25 cellular contexts compared by ENCODE assay signal in genomic region chr2:133822901-133823550, GRCh38.
A peak's percentile ranks its signal among the peaks of the same experiment; 100 is the strongest.
DNase-seq lines count a peak whose midpoint lies in the region; ATAC-seq, FAIRE-seq and TF ChIP-seq lines count a peak whose summit lies in the region.
"Had no signal": no experiment of that assay in that cellular context is flagged by ENCODE, and none has a peak within 500 bp of the region (broad histone marks: within the 10 kb centered on the region; RNA-seq: fewer than 3 reads in every experiment).

No MANE protein-coding gene starts in this region.

- H3K27ac ChIP-seq in endothelial cell of umbilical vein (ENCODE audit: insufficient read depth, low read depth, low read length) = no peak overlapping the region
- H3K27ac ChIP-seq: 22Rv1, BLaER1, C4-2B, GM23248 had no signal

- no peaks in the 10 kb centered on the region for H3K9me3 Mint-ChIP-seq in progenitor cell of endocrine pancreas (ENCODE audit: low read depth)
- H3K9me3 Mint-ChIP-seq: CD8-positive, alpha-beta T cell had no signal

- H3K9me3 ChIP-seq in endothelial cell of umbilical vein (replicated peaks; ENCODE audit: control insufficient read depth, insufficient read depth, low read length) = no peaks in the 10 kb centered on the region
- H3K9me3 ChIP-seq: BLaER1, Caco-2 had no signal

- intact Hi-C loops in left cardiac atrium (cut with DNase I) (no loop called here), Right ventricle myocardium inferior (cut with DNase I) (no loop called here), endothelial cell of umbilical vein (cut with micrococcal nuclease) (no loop called here)

- peaks cover 15% of the 10 kb centered on the region for H3K4me1 Mint-ChIP-seq in progenitor cell of endocrine pancreas (ENCODE audit: low read depth)
- H3K4me1 Mint-ChIP-seq: B cell; CD4-positive, CD25-positive, alpha-beta regulatory T cell had no signal

- peaks cover 49% of the 10 kb centered on the region for H3K4me1 ChIP-seq in endothelial cell of umbilical vein (ENCODE audit: control insufficient read depth, extremely low read depth, insufficient read depth, low read length)
- H3K4me1 ChIP-seq: BLaER1, Caco-2 had no signal

- DNase-seq in left cardiac atrium (peak; percentile 19), Right ventricle myocardium inferior (ENCODE audit: missing footprints) (no peak), endothelial cell of umbilical vein (ENCODE audit: low read depth, low spot score) (peak; percentile 41), mucosa of gallbladder (ENCODE audit: low spot score) (peak; percentile 0), progenitor cell of endocrine pancreas (ENCODE audit: low spot score, unreplicated experiment) (no peak), left lobe of liver (ENCODE audit: low spot score) (no peak)
- DNase-seq: Caco-2; CD4-positive, CD25-positive, alpha-beta regulatory T cell; CD8-positive, alpha-beta T cell; DMS153; DND-41; GM23248; H7; HCEC 1CT had no signal

- dilution Hi-C loops in endothelial cell of umbilical vein (cut with MboI; ENCODE audit: extremely low pct_ligation_motif_present, low sequenced_read_pairs) = no loop called here

- no peak for TF ChIP-seq POLR2A in endothelial cell of umbilical vein (IDR thresholded peaks at IDR 0.05; ENCODE audit: low read depth, low read length)

- peak; percentile 83 for FAIRE-seq in endothelial cell of umbilical vein (lab: Jason Lieb, UNC)
- FAIRE-seq: A204.1, G401.6, GM12892, GM19239, H1 had no signal

- H3K9me1 ChIP-seq in endothelial cell of umbilical vein (replicated peaks; ENCODE audit: control insufficient read depth, extremely low read depth, insufficient read depth, low read length) = no peaks in the 10 kb centered on the region

- H3K79me2 ChIP-seq in endothelial cell of umbilical vein (ENCODE audit: control insufficient read depth, insufficient read depth, low read length) = no peaks in the 10 kb centered on the region

- H3K9ac ChIP-seq in endothelial cell of umbilical vein (replicated peaks; ENCODE audit: extremely low read depth, insufficient read depth, low read length) = no peak overlapping the region
- H3K9ac ChIP-seq: BLaER1, GM23248 had no signal

- peaks cover 3% of the 10 kb centered on the region for H3K27me3 Mint-ChIP-seq in progenitor cell of endocrine pancreas

- H3K36me3 ChIP-seq in endothelial cell of umbilical vein (ENCODE audit: control insufficient read depth in 2 of 2, extremely low read depth in 1 of 2, insufficient read depth in 2 of 2, low read length in 2 of 2) = no peaks in the 10 kb centered on the region
- H3K36me3 ChIP-seq: BLaER1 had no signal

- BruUV-seq in endothelial cell of umbilical vein (replicated peaks; lab: Mats Ljungman, UMichigan) = no TSS peak

- peak overlapping the region; percentile 89 for H2AFZ ChIP-seq in endothelial cell of umbilical vein (ENCODE audit: low read depth, low read length)
- H2AFZ ChIP-seq: GM23248 had no signal

- no peaks in the 10 kb centered on the region for H4K20me1 ChIP-seq in endothelial cell of umbilical vein (replicated peaks; ENCODE audit: control insufficient read depth, extremely low read depth, insufficient read depth, low read length)
- H4K20me1 ChIP-seq: BLaER1 had no signal

- H3K27ac Mint-ChIP-seq in progenitor cell of endocrine pancreas = peak overlapping the region; percentile 45
- H3K27ac Mint-ChIP-seq: B cell; CD4-positive, CD25-positive, alpha-beta regulatory T cell; CD8-positive, alpha-beta T cell had no signal

- H3K4me3 ChIP-seq in endothelial cell of umbilical vein (replicated peaks in 1 of 3; ENCODE audit: insufficient read depth in 1 of 3, low read depth in 1 of 3, low read length in 3 of 3) = no peak overlapping the region
- H3K4me3 ChIP-seq: BLaER1, GM23248 had no signal

- no peaks in the 10 kb centered on the region for H3K27me3 ChIP-seq in endothelial cell of umbilical vein (ENCODE audit: control insufficient read depth in 2 of 2, insufficient read depth in 2 of 2, low read length in 2 of 2)
- H3K27me3 ChIP-seq: BLaER1 had no signal

- H3K4me3 Mint-ChIP-seq in progenitor cell of endocrine pancreas (ENCODE audit: low read depth) = no peak overlapping the region
- H3K4me3 Mint-ChIP-seq: B cell; CD4-positive, CD25-positive, alpha-beta regulatory T cell; CD8-positive, alpha-beta T cell had no signal

- TF ChIP-seq CTCF in endothelial cell of umbilical vein (IDR thresholded peaks at IDR 0.05; ENCODE audit: extremely low read depth in 1 of 2, insufficient read depth in 1 of 2, low read depth in 1 of 2, low read length in 2 of 2) = no peak
- TF ChIP-seq CTCF in progenitor cell of endocrine pancreas (IDR thresholded peaks at IDR 0.05; ENCODE audit: unreplicated experiment) = no peak

- CTCF ChIA-PET in endothelial cell of umbilical vein (lab: Charles Lee) = interaction anchor here (0.7 to 1.8 kb wide), 4 partner anchors 10 to 242 kb away, joined by 3 to 5 read pairs (median 3); no protein-coding TSS in a partner anchor

- no peaks in the 10 kb centered on the region for H3K36me3 Mint-ChIP-seq in progenitor cell of endocrine pancreas (ENCODE audit: insufficient read depth)
- H3K36me3 Mint-ChIP-seq: CD4-positive, CD25-positive, alpha-beta regulatory T cell; CD8-positive, alpha-beta T cell had no signal

- H3K4me2 ChIP-seq in endothelial cell of umbilical vein (ENCODE audit: insufficient read depth, low read length) = no peak overlapping the region
- H3K4me2 ChIP-seq: BLaER1 had no signal

- POLR2A ChIA-PET in endothelial cell of umbilical vein (lab: Charles Lee) = no interaction called here

- ATAC-seq in left cardiac atrium (no peak), Right ventricle myocardium inferior (no peak), HG02642 (IDR thresholded peaks at IDR 0.05; ENCODE audit: poor library complexity, unreplicated experiment) (no peak), HG02938 (IDR thresholded peaks at IDR 0.05; ENCODE audit: unreplicated experiment) (no peak), left lobe of liver (no peak)
- ATAC-seq: CD8-positive, alpha-beta T cell had no signal

TF ChIP-seq in endothelial cell of umbilical vein, 7 proteins besides CTCF, POLR2A, EP300 and RAD21:
- TF ChIP-seq FOS (IDR thresholded peaks at IDR 0.05; ENCODE audit: borderline replicate concordance, insufficient read depth, low read length) = peak; percentile 11
- no peak for TF ChIP-seq MAX (IDR thresholded peaks at IDR 0.05; ENCODE audit: insufficient read depth, insufficient read length)
- TF ChIP-seq POLR2AphosphoS5 (IDR thresholded peaks at IDR 0.05; ENCODE audit: insufficient read depth, low read depth, low read length) = peak; percentile 16

Comparison
In these comparisons a context has a peak if more than half of its experiments do, and no peak if none do; other contexts are left out.
1. DNase-seq: peak in left cardiac atrium (single experiment), endothelial cell of umbilical vein (single experiment) and mucosa of gallbladder (single experiment); none in Right ventricle myocardium inferior (single experiment), progenitor cell of endocrine pancreas (single experiment) and left lobe of liver (single experiment).